In the genomic region with DNA sequence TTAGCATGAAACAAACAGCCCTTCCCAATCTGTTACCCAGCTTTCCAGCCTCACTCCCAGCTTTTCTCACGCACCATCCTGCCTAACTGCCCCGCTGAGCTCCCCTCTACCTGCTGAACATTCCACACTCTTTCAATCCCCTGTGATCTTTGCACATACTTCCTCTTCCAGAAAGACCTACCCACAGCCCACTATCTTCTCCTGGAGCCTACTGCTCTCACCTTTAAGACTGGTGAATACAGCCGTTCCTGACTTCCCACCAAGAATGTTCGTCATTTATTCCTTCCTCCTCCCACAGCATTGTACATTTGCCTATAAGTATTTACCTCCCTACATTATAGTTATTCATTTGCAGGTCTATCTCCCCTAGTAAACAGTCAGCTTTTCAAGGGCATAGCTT, we compare ENCODE assay signal across 16 cellular contexts.
DNase-seq lines count a peak whose midpoint lies in the region; ATAC-seq and TF ChIP-seq lines count a peak whose summit lies in the region.
"Had no signal": no experiment of that assay in that cellular context is flagged by ENCODE, and none has a peak within 500 bp of the region (broad histone marks: within the 10 kb centered on the region; RNA-seq: fewer than 3 reads in every experiment).

No MANE protein-coding gene starts in this region.

- H3K36me3 ChIP-seq in Caco-2 (ENCODE audit: control insufficient read depth, insufficient read depth, low read length) = no peaks in the 10 kb centered on the region
- no peaks in the 10 kb centered on the region for H3K36me3 ChIP-seq in mesendoderm (ENCODE audit: control insufficient read depth, insufficient read depth, low read length)
- no peaks in the 10 kb centered on the region for H3K36me3 ChIP-seq in stomach

- BruUV-seq in Caco-2 (replicated peaks; lab: Mats Ljungman, UMichigan) (no TSS peak), Calu3 (replicated peaks; lab: Mats Ljungman, UMichigan) (no TSS peak)

- no peak overlapping the region for H2BK15ac ChIP-seq in mesendoderm (replicated peaks; ENCODE audit: low read depth)

- H3K4me1 ChIP-seq in Caco-2 = peaks cover 14% of the 10 kb centered on the region
- H3K4me1 ChIP-seq in mesendoderm (ENCODE audit: control insufficient read depth, low read depth, low read length) = peaks cover 7% of the 10 kb centered on the region
- H3K4me1 ChIP-seq in stomach = peaks cover 0 to 4% (median 0%) of the 10 kb centered on the region in 4 donors

- peaks cover 18% of the 10 kb centered on the region for H3K4me1 Mint-ChIP-seq in Caco-2 (ENCODE audit: low read depth, unreplicated experiment)
- peaks cover 21% of the 10 kb centered on the region for H3K4me1 Mint-ChIP-seq in Calu3 (ENCODE audit: low read depth, unreplicated experiment)
- H3K4me1 Mint-ChIP-seq in activated CD8-positive, alpha-beta T cell treated with anti-CD3 and anti-CD28 coated beads for 36 hours (ENCODE audit: low read depth) = no peaks in the 10 kb centered on the region
- H3K4me1 Mint-ChIP-seq: CD4-positive, CD25-positive, alpha-beta regulatory T cell had no signal

- H3K56ac ChIP-seq in mesendoderm (ENCODE audit: low read length) = no peak overlapping the region

- H3K79me1 ChIP-seq in mesendoderm (ENCODE audit: low read length) = no peaks in the 10 kb centered on the region

- no peaks in the 10 kb centered on the region for H3K27me3 ChIP-seq in Caco-2 (replicated peaks; ENCODE audit: control insufficient read depth, insufficient read depth, low read length)
- H3K27me3 ChIP-seq in mesendoderm (ENCODE audit: insufficient read depth, low read length, poor library complexity) = no peaks in the 10 kb centered on the region
- H3K27me3 ChIP-seq in stomach = peaks cover 0 to 16% (median 0%) of the 10 kb centered on the region in 3 donors

- no peaks in the 10 kb centered on the region for H3K79me2 ChIP-seq in mesendoderm (ENCODE audit: control insufficient read depth, insufficient read depth, low read length)

- no peak overlapping the region for H3K4me2 ChIP-seq in mesendoderm (ENCODE audit: low read length)

- H3K9me3 ChIP-seq in Caco-2 = no peaks in the 10 kb centered on the region
- H3K9me3 ChIP-seq in stomach = no peaks in the 10 kb centered on the region

- peak overlapping the region; percentile 36 for H2AK5ac ChIP-seq in mesendoderm (ENCODE audit: low read length)

- ATAC-seq in GM18870 (IDR thresholded peaks at IDR 0.05; ENCODE audit: unreplicated experiment) (no peak), HG02588 (IDR thresholded peaks at IDR 0.05; ENCODE audit: unreplicated experiment) (no peak)
- ATAC-seq in activated CD8-positive, alpha-beta T cell treated with anti-CD3 and anti-CD28 coated beads for 36 hours = no peak
- ATAC-seq: CD8-positive, alpha-beta T cell had no signal

- H3K4me3 Mint-ChIP-seq in Caco-2 (ENCODE audit: unreplicated experiment) = peak overlapping the region; percentile 57
- peak overlapping the region; percentile 12 for H3K4me3 Mint-ChIP-seq in Calu3 (ENCODE audit: low read depth, unreplicated experiment)
- H3K4me3 Mint-ChIP-seq in activated CD8-positive, alpha-beta T cell treated with anti-CD3 and anti-CD28 coated beads for 36 hours = no peak overlapping the region
- H3K4me3 Mint-ChIP-seq: CD8-positive, alpha-beta T cell had no signal

- no peak overlapping the region for H4K5ac ChIP-seq in mesendoderm (ENCODE audit: low read length)

- no peak overlapping the region for H3K4ac ChIP-seq in mesendoderm (ENCODE audit: low read depth, low read length)

- H4K8ac ChIP-seq in mesendoderm (ENCODE audit: low read depth, low read length) = no peak overlapping the region

- H3K27ac Mint-ChIP-seq in Caco-2 (ENCODE audit: unreplicated experiment) = peak overlapping the region; percentile 60
- peak overlapping the region; percentile 37 for H3K27ac Mint-ChIP-seq in Calu3 (ENCODE audit: unreplicated experiment)
- H3K27ac Mint-ChIP-seq in activated CD8-positive, alpha-beta T cell treated with anti-CD3 and anti-CD28 coated beads for 36 hours = no peak overlapping the region
- H3K27ac Mint-ChIP-seq: CD4-positive, CD25-positive, alpha-beta regulatory T cell; CD8-positive, alpha-beta T cell had no signal

- intact Hi-C loops in Caco-2 (cut with micrococcal nuclease; ENCODE audit: unreplicated experiment) = loop anchor here (2.0 kb wide), 1 partner anchor 61 kb away; the partner anchor contains the start of gene MBOAT1
- intact Hi-C loops in Calu3 (cut with micrococcal nuclease; ENCODE audit: unreplicated experiment) = loop anchor here (1.0 to 2.0 kb wide), 3 partner anchors 37 to 71 kb away; no protein-coding TSS in a partner anchor
- intact Hi-C loops in stomach (cut with DNase I; ENCODE audit: low total_unique reads) = no loop called here
- intact Hi-C loops in activated CD8-positive, alpha-beta T cell treated with anti-CD3 and anti-CD28 coated beads for 36 hours (cut with micrococcal nuclease) = no loop called here

- no CpG with 5 or more reads among the region's 4 CpGs for WGBS in mesendoderm (ENCODE audit: extremely low coverage, insufficient coverage, low lambda C conversion rate)
- WGBS in stomach, 5 donors = 33 to 71% (median 60%) methylated on average over 4 of the region's 4 CpGs

- no peak overlapping the region for H2BK5ac ChIP-seq in mesendoderm (ENCODE audit: low read length)

- no peak overlapping the region for H3K18ac ChIP-seq in mesendoderm (ENCODE audit: low read length)

- POLR2A ChIA-PET in Caco-2 (lab: Charles Lee) = no interaction called here
- POLR2A ChIA-PET in activated CD8-positive, alpha-beta T cell treated with anti-CD3 and anti-CD28 coated beads for 36 hours (lab: Charles Lee) = interaction anchor here (0.8 kb wide), 1 partner anchor 57 kb away, joined by 3 read pairs; no protein-coding TSS in a partner anchor

- CTCF ChIA-PET in Caco-2 (lab: Charles Lee) (no interaction called here), Calu3 (lab: Charles Lee) (interaction anchor here (0.6 to 2.8 kb wide), 6 partner anchors 14 to 318 kb away, joined by 3 to 10 read pairs (median 4); no protein-coding TSS in a partner anchor)
- CTCF ChIA-PET in activated CD8-positive, alpha-beta T cell treated with anti-CD3 and anti-CD28 coated beads for 36 hours (lab: Charles Lee) = no interaction called here

- no peak overlapping the region for H3K23ac ChIP-seq in mesendoderm (ENCODE audit: low read length)

- H2BK120ac ChIP-seq in mesendoderm (ENCODE audit: low read depth, low read length) = no peak overlapping the region

- H3K9me3 Mint-ChIP-seq in Caco-2 (ENCODE audit: unreplicated experiment) (no peaks in the 10 kb centered on the region), Calu3 (ENCODE audit: low read depth, unreplicated experiment) (no peaks in the 10 kb centered on the region)
- H3K9me3 Mint-ChIP-seq in activated CD8-positive, alpha-beta T cell treated with anti-CD3 and anti-CD28 coated beads for 36 hours = no peaks in the 10 kb centered on the region
- H3K9me3 Mint-ChIP-seq: CD4-positive, CD25-positive, alpha-beta regulatory T cell; CD8-positive, alpha-beta T cell had no signal

- H3K36me3 Mint-ChIP-seq in Caco-2 (ENCODE audit: insufficient read depth, unreplicated experiment) (no peaks in the 10 kb centered on the region), Calu3 (ENCODE audit: insufficient read depth, unreplicated experiment) (no peaks in the 10 kb centered on the region)
- no peaks in the 10 kb centered on the region for H3K36me3 Mint-ChIP-seq in activated CD8-positive, alpha-beta T cell treated with anti-CD3 and anti-CD28 coated beads for 36 hours (ENCODE audit: low read depth)
- H3K36me3 Mint-ChIP-seq: CD8-positive, alpha-beta T cell had no signal

- no peak overlapping the region for H3K9ac ChIP-seq in mesendoderm (ENCODE audit: low read length)
- H3K9ac ChIP-seq: GM23248 had no signal

- DNase-seq in Caco-2 = peak; percentile 31 to 59
- peak; percentile 46 for DNase-seq in Calu3
- DNase-seq in mesendoderm = peak; percentile 56
- no peak for DNase-seq in stomach
- DNase-seq in activated CD8-positive, alpha-beta T cell treated with anti-CD3 and anti-CD28 coated beads for 36 hours = no peak
- DNase-seq: C1 segment of cervical spinal cord; CD4-positive, CD25-positive, alpha-beta regulatory T cell; CD8-positive, alpha-beta T cell; DMS53; DMS79 treated with DMSO at 0.1 percent for 48 hours; GF-D8; GM23248; H7; HCEC 1CT had no signal

- H3K4me3 ChIP-seq in Caco-2 (ENCODE audit: low read depth, low read length) = no peak overlapping the region
- no peak overlapping the region for H3K4me3 ChIP-seq in mesendoderm (ENCODE audit: low read length)
- H3K4me3 ChIP-seq in stomach = no peak overlapping the region
- H3K4me3 ChIP-seq: GM23248 had no signal

- no peaks in the 10 kb centered on the region for H3K27me3 Mint-ChIP-seq in Caco-2 (ENCODE audit: insufficient read depth, unreplicated experiment)
- H3K27me3 Mint-ChIP-seq in Calu3 (ENCODE audit: unreplicated experiment) = no peaks in the 10 kb centered on the region
- H3K27me3 Mint-ChIP-seq in activated CD8-positive, alpha-beta T cell treated with anti-CD3 and anti-CD28 coated beads for 36 hours = peaks cover 8% of the 10 kb centered on the region

- no peak for TF ChIP-seq EP300 in stomach (IDR thresholded peaks at IDR 0.05)

- TF ChIP-seq POLR2A in stomach (IDR thresholded peaks at IDR 0.05) = peak in 1 of 4 donors; percentile 14

- H3K27ac ChIP-seq in mesendoderm (ENCODE audit: low read depth, low read length) (no peak overlapping the region), stomach (peak overlapping the region; percentile 23 to 64 (median 51))
- H3K27ac ChIP-seq: GM23248 had no signal

- TF ChIP-seq CTCF in Caco-2 (IDR thresholded peaks at IDR 0.05; ENCODE audit: insufficient read depth in 1 of 2, low read depth in 1 of 2, low read length in 1 of 2, severe bottlenecking in 1 of 2, unreplicated experiment in 1 of 2) (no peak), Calu3 (IDR thresholded peaks at IDR 0.05; ENCODE audit: unreplicated experiment) (no peak), stomach (IDR thresholded peaks at IDR 0.05) (no peak)
- no peak for TF ChIP-seq CTCF in activated CD8-positive, alpha-beta T cell treated with anti-CD3 and anti-CD28 coated beads for 36 hours (IDR thresholded peaks at IDR 0.05)

Comparison
In these comparisons a context has a peak if more than half of its experiments do, and no peak if none do; other contexts are left out.
1. DNase-seq: peak in Caco-2 (2 of 2), Calu3 (single experiment) and mesendoderm (single experiment); none in stomach (single experiment) and activated CD8-positive, alpha-beta T cell treated with anti-CD3 and anti-CD28 coated beads for 36 hours (single experiment).
2. intact Hi-C loops: an anchor here in Caco-2 (2.0 kb wide) and Calu3 (1.0 to 2.0 kb wide); none called in stomach and activated CD8-positive, alpha-beta T cell treated with anti-CD3 and anti-CD28 coated beads for 36 hours.